27 cellular contexts compared by ENCODE assay signal in the genomic region with DNA sequence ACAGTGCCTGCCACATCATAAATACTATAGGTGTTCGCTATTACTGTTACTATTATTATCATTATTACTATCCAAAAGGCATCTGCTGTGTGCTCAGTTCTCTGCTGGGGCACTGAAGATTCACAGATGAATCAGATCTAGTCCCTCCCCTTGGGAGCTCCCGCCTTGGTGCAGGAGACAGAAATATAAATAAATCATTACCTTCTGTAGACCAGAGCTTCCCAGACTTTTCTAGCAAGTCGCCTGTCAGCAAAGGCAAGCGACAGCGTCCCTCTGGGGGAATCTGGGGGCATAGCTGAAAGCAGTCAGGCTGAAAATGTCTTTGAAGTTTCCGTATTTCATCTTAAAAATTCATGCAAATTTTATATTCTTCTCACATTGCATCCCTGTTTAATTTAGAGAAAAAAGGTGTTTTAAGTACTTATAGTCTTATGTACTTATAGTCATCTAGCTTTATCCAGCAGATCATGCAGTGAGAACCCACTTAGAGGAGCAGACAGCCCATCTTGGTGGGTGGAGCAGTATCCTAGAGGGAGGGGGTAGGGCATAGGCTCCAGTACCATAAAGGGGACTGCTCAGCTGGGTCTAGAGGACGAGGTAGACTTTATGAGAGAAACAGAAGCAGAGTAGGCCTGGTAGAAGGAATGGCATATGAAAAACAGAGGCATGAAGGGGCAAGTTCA. TPM values are rescaled to one million over a fixed set of nuclear protein-coding genes. Genes with fewer than 3 reads are reported as not detected.
A peak's percentile ranks its signal among the peaks of the same experiment; 100 is the strongest.
DNase-seq lines count a peak whose midpoint lies in the region; ATAC-seq and TF ChIP-seq lines count a peak whose summit lies in the region.
"Had no signal": no experiment of that assay in that cellular context is flagged by ENCODE, and none has a peak within 500 bp of the region (broad histone marks: within the 10 kb centered on the region; RNA-seq: fewer than 3 reads in every experiment).

No MANE protein-coding gene starts in this region.

- H3K4me2 ChIP-seq in GM23248 (ENCODE audit: unreplicated experiment) (peak overlapping the region; percentile 27), PC-3 (ENCODE audit: low read length) (no peak overlapping the region)
- H3K4me2 ChIP-seq: PC-9 had no signal

- no peak overlapping the region for H3K9ac ChIP-seq in GM23248
- H3K9ac ChIP-seq in PC-3 (ENCODE audit: low read length) = no peak overlapping the region

- 14 to 18% methylated on average over 7 of the region's 7 CpGs for WGBS in GM23248 (ENCODE audit: low coverage in 1 of 2, low lambda C conversion rate in 2 of 2, missing lambda C conversion rate in 2 of 2), 2 experiments

- H3F3A ChIP-seq in GM23248 (ENCODE audit: insufficient read depth) = peaks cover 9% of the 10 kb centered on the region
- no peaks in the 10 kb centered on the region for H3F3A ChIP-seq in PC-3 (ENCODE audit: low read length, unreplicated experiment)

- no peaks in the 10 kb centered on the region for H3K27me3 Mint-ChIP-seq in stimulated activated memory B cell treated with anti-CD40 and anti-IgM and Interleukin-4, amounts not matched to agents 10 μg/mL and 1 μg/mL and 100 μg/mL, for 72 hours
- H3K27me3 Mint-ChIP-seq: activated naive CD8-positive, alpha-beta T cell treated with anti-CD3 and anti-CD28 coated beads for 36 hours had no signal

- H2AFZ ChIP-seq in GM23248 (no peak overlapping the region), PC-3 (ENCODE audit: low read length) (no peak overlapping the region)
- H2AFZ ChIP-seq: PC-9 had no signal

- H3K79me2 ChIP-seq in GM23248 (ENCODE audit: insufficient read depth) = no peaks in the 10 kb centered on the region
- H3K79me2 ChIP-seq in PC-3 (ENCODE audit: low read length) = no peaks in the 10 kb centered on the region

- peak; percentile 38; the same call in 1 of the 2 replicates for ATAC-seq in PC-3
- ATAC-seq in foreskin keratinocyte = peak; percentile 49
- peak; percentile 36 for ATAC-seq in stimulated activated memory B cell treated with anti-CD40 and anti-IgM and Interleukin-4, amounts not matched to agents 10 μg/mL and 1 μg/mL and 100 μg/mL, for 72 hours
- no peak for ATAC-seq in GM18907 (IDR thresholded peaks at IDR 0.05; ENCODE audit: unreplicated experiment)
- no peak for ATAC-seq in GM19467 (IDR thresholded peaks at IDR 0.05; ENCODE audit: unreplicated experiment)
- ATAC-seq: effector memory CD8-positive, alpha-beta T cell; esophagus mucosa had no signal

- H3K9me3 Mint-ChIP-seq in stimulated activated memory B cell treated with anti-CD40 and anti-IgM and Interleukin-4, amounts not matched to agents 10 μg/mL and 1 μg/mL and 100 μg/mL, for 72 hours = no peaks in the 10 kb centered on the region
- H3K9me3 Mint-ChIP-seq: activated naive CD8-positive, alpha-beta T cell treated with anti-CD3 and anti-CD28 coated beads for 36 hours; effector memory CD8-positive, alpha-beta T cell; H9 had no signal

- no peaks in the 10 kb centered on the region for H3K36me3 Mint-ChIP-seq in stimulated activated memory B cell treated with anti-CD40 and anti-IgM and Interleukin-4, amounts not matched to agents 10 μg/mL and 1 μg/mL and 100 μg/mL, for 72 hours
- H3K36me3 Mint-ChIP-seq: activated naive CD8-positive, alpha-beta T cell treated with anti-CD3 and anti-CD28 coated beads for 36 hours had no signal

- H3K27ac ChIP-seq in GM23248 = no peak overlapping the region
- H3K27ac ChIP-seq in PC-3 (ENCODE audit: low read length) = no peak overlapping the region
- H3K27ac ChIP-seq in foreskin keratinocyte = no peak overlapping the region
- H3K27ac ChIP-seq: PC-9, right atrium auricular region, transverse colon had no signal

- no peaks in the 10 kb centered on the region for H3K9me2 ChIP-seq in GM23248 (ENCODE audit: insufficient read depth)
- no peaks in the 10 kb centered on the region for H3K9me2 ChIP-seq in PC-3 (replicated peaks; ENCODE audit: low read length)

- no peaks in the 10 kb centered on the region for H3K27me3 ChIP-seq in GM23248 (replicated peaks; ENCODE audit: insufficient read depth)
- no peaks in the 10 kb centered on the region for H3K27me3 ChIP-seq in PC-3 (ENCODE audit: low read length)
- H3K27me3 ChIP-seq in foreskin keratinocyte = peaks cover 15% of the 10 kb centered on the region
- H3K27me3 ChIP-seq: right atrium auricular region, transverse colon had no signal

- no peak overlapping the region for H3K4me3 Mint-ChIP-seq in stimulated activated memory B cell treated with anti-CD40 and anti-IgM and Interleukin-4, amounts not matched to agents 10 μg/mL and 1 μg/mL and 100 μg/mL, for 72 hours
- H3K4me3 Mint-ChIP-seq: activated naive CD8-positive, alpha-beta T cell treated with anti-CD3 and anti-CD28 coated beads for 36 hours; effector memory CD8-positive, alpha-beta T cell; H9 had no signal

- no TSS peak for BruUV-seq in PC-3 (replicated peaks; lab: Mats Ljungman, UMichigan)

- H3K27ac Mint-ChIP-seq in stimulated activated memory B cell treated with anti-CD40 and anti-IgM and Interleukin-4, amounts not matched to agents 10 μg/mL and 1 μg/mL and 100 μg/mL, for 72 hours = peak overlapping the region; percentile 17
- H3K27ac Mint-ChIP-seq: activated naive CD8-positive, alpha-beta T cell treated with anti-CD3 and anti-CD28 coated beads for 36 hours; effector memory CD8-positive, alpha-beta T cell had no signal

- H3K4me3 ChIP-seq in GM23248 (no peak overlapping the region), PC-3 (ENCODE audit: low read length) (no peak overlapping the region)
- H3K4me3 ChIP-seq: PC-9, right atrium auricular region, transverse colon had no signal

- in situ Hi-C loops in GM23248 (cut with MboI) = no loop called here

- POLR2A ChIA-PET in PC-3 (lab: Charles Lee; ENCODE audit: unreplicated experiment) = no interaction called here

- CTCF ChIA-PET in PC-3 (lab: Charles Lee) = interaction anchor here (1.0 kb wide), 1 partner anchor 53 kb away, joined by 3 read pairs; no protein-coding TSS in a partner anchor

- peak; percentile 63 for DNase-seq in GM23248
- no peak for DNase-seq in PC-3
- no peak for DNase-seq in foreskin keratinocyte
- DNase-seq in NCI-H146 (lab: John Stamatoyannopoulos, UW) = no peak
- DNase-seq: activated CD4-positive, alpha-beta T cell treated with anti-CD3 and anti-CD28 coated beads for 48 hours; activated naive CD8-positive, alpha-beta T cell treated with anti-CD3 and anti-CD28 coated beads for 36 hours; Caco-2; effector memory CD8-positive, alpha-beta T cell; H9; mammary epithelial cell; MM.1S; NCI-H1694; NCI-H226; NCI-H82; PC-9; SIG-M5; stimulated activated CD4-positive, alpha-beta T cell treated with anti-CD3 and anti-CD28 coated beads, Interleukin-12 subunit alpha, Interleukin-12 subunit beta, amount 100 ng/mL, for 4 hours; T-helper 1 cell; transverse colon had no signal

- H3K36me3 ChIP-seq in GM23248 (ENCODE audit: low read depth) (no peaks in the 10 kb centered on the region), PC-3 (ENCODE audit: low read depth, low read length) (no peaks in the 10 kb centered on the region)
- H3K36me3 ChIP-seq: right atrium auricular region, transverse colon had no signal

- no peak for TF ChIP-seq CTCF in PC-3 (conservative IDR thresholded peaks at IDR 0.05; ENCODE audit: low read depth, low read length)
- TF ChIP-seq CTCF in foreskin keratinocyte (conservative IDR thresholded peaks at IDR 0.05) = no peak

- H3K9me3 ChIP-seq in GM23248 (ENCODE audit: low read depth) (no peaks in the 10 kb centered on the region), PC-3 (ENCODE audit: low read length) (no peaks in the 10 kb centered on the region)
- H3K9me3 ChIP-seq: Caco-2, right atrium auricular region, transverse colon had no signal

- H3K4me1 ChIP-seq in GM23248 (ENCODE audit: insufficient read depth) (peaks cover 8% of the 10 kb centered on the region; the same call in 1 of the 2 replicates), PC-3 (ENCODE audit: insufficient read depth, low read length) (peaks cover 1% of the 10 kb centered on the region), foreskin keratinocyte (no peaks in the 10 kb centered on the region)
- H3K4me1 ChIP-seq: Caco-2, right atrium auricular region had no signal

- peaks cover 8% of the 10 kb centered on the region for H3K4me1 Mint-ChIP-seq in stimulated activated memory B cell treated with anti-CD40 and anti-IgM and Interleukin-4, amounts not matched to agents 10 μg/mL and 1 μg/mL and 100 μg/mL, for 72 hours
- H3K4me1 Mint-ChIP-seq: activated naive CD8-positive, alpha-beta T cell treated with anti-CD3 and anti-CD28 coated beads for 36 hours had no signal

- intact Hi-C loops in PC-3 (cut with micrococcal nuclease) = no loop called here

- H4K20me1 ChIP-seq in GM23248 (ENCODE audit: insufficient read depth) = no peaks in the 10 kb centered on the region
- no peaks in the 10 kb centered on the region for H4K20me1 ChIP-seq in PC-3 (ENCODE audit: low read length)

RNA-seq across cellular contexts. Expression of gene BRPF1, which starts 10.4 kb away (rescaled TPM):
- total RNA-seq in GM23248 (2014; rRNA removed; shearing (Covaris generic)) = 16.3 and 18.3 TPM in 2 replicates
- polyA plus RNA-seq in GM23248 (2016; fragmentation: Nextera tagmentation; extraction: Ambion mirVana) (7.3 and 10.4 TPM in 2 replicates), foreskin keratinocyte (7.4 TPM in 2 replicates)
- total RNA-seq in PC-3 (2014; rRNA removed) (27.0 and 29.8 TPM in 2 replicates), foreskin keratinocyte (14.0 and 15.3 TPM in 2 replicates)

RNA-seq across cellular contexts. Expression of gene CPNE9, which starts 17.5 kb away (rescaled TPM):
- total RNA-seq in GM23248 (2014; rRNA removed; shearing (Covaris generic)) = not detected in 2 replicates
- polyA plus RNA-seq in GM23248 (2016; fragmentation: Nextera tagmentation; extraction: Ambion mirVana) = not detected in 2 replicates
- total RNA-seq in PC-3 (2014; rRNA removed) = 0.07 TPM in 1 of 2 replicates, not detected in the other
- total RNA-seq in foreskin keratinocyte = not detected in 2 replicates
- not detected in 2 replicates for polyA plus RNA-seq in foreskin keratinocyte
- total RNA-seq: activated naive CD8-positive, alpha-beta T cell treated with anti-CD3 and anti-CD28 coated beads for 36 hours; Caco-2; chondrocyte; Daoy; esophagus mucosa; mammary epithelial cell; omental fat pad; PC-9; right atrium auricular region; transverse colon had no signal
- polyA plus RNA-seq: mammary epithelial cell had no signal

RNA-seq across cellular contexts. Expression of gene OGG1, which starts 28.6 kb away (rescaled TPM):
- total RNA-seq in GM23248 (2014; rRNA removed; shearing (Covaris generic)) = 18.0 and 36.5 TPM in 2 replicates
- polyA plus RNA-seq in GM23248 (2016; fragmentation: Nextera tagmentation; extraction: Ambion mirVana) = 23.0 and 24.6 TPM in 2 replicates
- total RNA-seq in PC-3 (2014; rRNA removed) = 38.7 and 47.3 TPM in 2 replicates
- 22.4 and 23.1 TPM in 2 replicates for total RNA-seq in foreskin keratinocyte
- 22.4 and 25.2 TPM in 2 replicates for polyA plus RNA-seq in foreskin keratinocyte

RNA-seq across cellular contexts. Expression of gene CAMK1, which starts 48.6 kb away (rescaled TPM):
- total RNA-seq in GM23248 (2014; rRNA removed; shearing (Covaris generic)) = 26.9 and 30.6 TPM in 2 replicates
- polyA plus RNA-seq in GM23248 (2016; fragmentation: Nextera tagmentation; extraction: Ambion mirVana) (27.7 and 28.3 TPM in 2 replicates), foreskin keratinocyte (8.7 and 10.7 TPM in 2 replicates)
- total RNA-seq in PC-3 (2014; rRNA removed) (36.6 and 53.2 TPM in 2 replicates), foreskin keratinocyte (6.6 and 9.3 TPM in 2 replicates)

Comparison
In these comparisons a context has a peak if more than half of its experiments do, and no peak if none do; other contexts are left out.
1. ATAC-seq: peak in PC-3 (single experiment), foreskin keratinocyte (single experiment) and stimulated activated memory B cell treated with anti-CD40 and anti-IgM and Interleukin-4, amounts not matched to agents 10 μg/mL and 1 μg/mL and 100 μg/mL, for 72 hours (single experiment); none in GM18907 (single experiment) and GM19467 (single experiment).